Comparison of ENCODE assay signal across 1 cellular context in genomic region chr4:185591679-185592141, GRCh38.
TF ChIP-seq lines count a peak whose summit lies in the region.

No MANE protein-coding gene starts in this region.

TF ChIP-seq in HepG2, 621 proteins besides CTCF, POLR2A, EP300 and RAD21 (continued from another document and continues in another):
- TF ChIP-seq CSRNP1 (CRISPR knock-in tag; IDR thresholded peaks at IDR 0.05) (no peak), SAP130 (CRISPR knock-in tag; IDR thresholded peaks at IDR 0.05; ENCODE audit: low read depth) (peak; percentile 42; the same call in 1 of the 2 replicates), FOXA3 (CRISPR knock-in tag; IDR thresholded peaks at IDR 0.05) (no peak), ZNF792 (CRISPR knock-in tag; IDR thresholded peaks at IDR 0.05) (no peak), ISX (CRISPR knock-in tag; conservative IDR thresholded peaks at IDR 0.05) (no peak), ZNF260 (CRISPR knock-in tag; IDR thresholded peaks at IDR 0.05; ENCODE audit: borderline replicate concordance, low read depth) (no peak), ZNF644 (CRISPR knock-in tag; IDR thresholded peaks at IDR 0.05; ENCODE audit: low read depth) (peak; percentile 20; the same call in 1 of the 2 replicates), PAXIP1 (CRISPR knock-in tag; conservative IDR thresholded peaks at IDR 0.05) (peak; percentile 30; the same call in 1 of the 2 replicates), CBX2 (IDR thresholded peaks at IDR 0.05; ENCODE audit: low read depth, low read length) (no peak), CBX2 (CRISPR knock-in tag; IDR thresholded peaks at IDR 0.05; ENCODE audit: low read depth) (no peak), SALL1 (CRISPR knock-in tag; IDR thresholded peaks at IDR 0.05) (peak; percentile 48; the same call in 1 of the 2 replicates), IKZF4 (CRISPR knock-in tag; IDR thresholded peaks at IDR 0.05; ENCODE audit: borderline replicate concordance, low read depth, not compliant biosample characterization) (no peak), ZBTB2 (CRISPR knock-in tag; IDR thresholded peaks at IDR 0.05; ENCODE audit: low read depth) (no peak), NCOR1 (IDR thresholded peaks at IDR 0.05; ENCODE audit: borderline replicate concordance, low read length) (no peak), FLYWCH1 (CRISPR knock-in tag; IDR thresholded peaks at IDR 0.05) (no peak), ZNF264 (CRISPR knock-in tag; IDR thresholded peaks at IDR 0.05) (no peak), ZNF367 (CRISPR knock-in tag; IDR thresholded peaks at IDR 0.05; ENCODE audit: borderline replicate concordance) (no peak), PAF1 (CRISPR knock-in tag; IDR thresholded peaks at IDR 0.05) (no peak), RBFOX2 (IDR thresholded peaks at IDR 0.05; ENCODE audit: low read depth, low read length) (no peak), ZNF318 (CRISPR knock-in tag; IDR thresholded peaks at IDR 0.05) (no peak), DNMT3B (CRISPR knock-in tag; conservative IDR thresholded peaks at IDR 0.05) (peak; percentile 58; the same call in 1 of the 2 replicates), MLX (CRISPR knock-in tag; IDR thresholded peaks at IDR 0.05) (no peak), SP4 (CRISPR knock-in tag; IDR thresholded peaks at IDR 0.05) (no peak), PHB2 (IDR thresholded peaks at IDR 0.05; ENCODE audit: partially characterized antibody) (no peak), SMAD3 (CRISPR knock-in tag; IDR thresholded peaks at IDR 0.05) (peak; percentile 38; the same call in 1 of the 2 replicates), REPIN1 (CRISPR knock-in tag; IDR thresholded peaks at IDR 0.05; ENCODE audit: borderline replicate concordance, low read depth) (no peak), AKAP8 (CRISPR knock-in tag; IDR thresholded peaks at IDR 0.05) (no peak), TERF1 (CRISPR knock-in tag; IDR thresholded peaks at IDR 0.05) (no peak), ZNF235 (CRISPR knock-in tag; IDR thresholded peaks at IDR 0.05; ENCODE audit: borderline replicate concordance) (no peak), AHR (CRISPR knock-in tag; IDR thresholded peaks at IDR 0.05) (no peak), SMAD1 (CRISPR knock-in tag; IDR thresholded peaks at IDR 0.05; ENCODE audit: borderline replicate concordance, low read depth) (no peak), RELA (CRISPR knock-in tag; IDR thresholded peaks at IDR 0.05) (no peak), ZGPAT (CRISPR knock-in tag; IDR thresholded peaks at IDR 0.05) (peak; percentile 47; the same call in 1 of the 2 replicates), MAZ (IDR thresholded peaks at IDR 0.05; ENCODE audit: borderline replicate concordance, low read depth, low read length) (no peak), MAZ (CRISPR knock-in tag; IDR thresholded peaks at IDR 0.05; ENCODE audit: low read depth) (no peak), TFAP4 (IDR thresholded peaks at IDR 0.05; ENCODE audit: borderline replicate concordance, low read depth) (peak; percentile 73; the same call in 1 of the 2 replicates), ELF3 (CRISPR knock-in tag; IDR thresholded peaks at IDR 0.05) (peak; percentile 28; the same call in 1 of the 2 replicates), FOXM1 (CRISPR knock-in tag; IDR thresholded peaks at IDR 0.05) (no peak), ZUFSP (CRISPR knock-in tag; IDR thresholded peaks at IDR 0.05; ENCODE audit: borderline replicate concordance) (no peak), ZNF558 (CRISPR knock-in tag; IDR thresholded peaks at IDR 0.05; ENCODE audit: borderline replicate concordance) (no peak), ZNF891 (CRISPR knock-in tag; IDR thresholded peaks at IDR 0.05) (no peak)
